ENCODE assay signal across 10 cellular contexts in the genomic region with DNA sequence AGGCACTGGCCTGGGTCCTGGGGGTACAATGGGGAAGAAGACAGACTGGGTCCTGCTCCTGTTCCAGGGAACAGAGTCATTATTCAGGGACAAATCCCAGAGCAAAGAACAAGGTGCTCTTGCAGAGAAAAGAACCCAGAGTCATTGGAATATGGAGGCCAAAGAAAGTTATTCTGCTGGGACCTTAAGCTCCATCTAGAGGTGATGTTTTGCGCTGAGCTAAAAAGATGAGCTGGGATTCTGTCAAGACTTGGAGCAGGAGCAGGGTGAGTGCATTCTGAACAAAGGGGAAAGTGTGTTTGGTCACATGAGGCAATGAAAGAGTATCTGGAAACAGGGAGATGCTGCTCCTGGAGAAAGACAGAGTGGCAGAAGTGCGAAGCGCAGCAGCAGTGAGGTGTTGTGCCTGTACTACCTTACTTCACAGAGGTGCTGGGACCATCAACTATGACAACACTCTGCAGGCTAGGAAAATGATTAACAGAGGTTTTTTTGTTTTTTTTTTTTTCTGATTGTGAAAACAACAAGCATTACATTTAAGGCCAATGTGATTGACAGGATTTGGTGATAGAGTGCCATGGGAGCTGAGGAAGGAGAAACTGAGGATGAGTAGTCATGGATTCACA.
DNase-seq lines count a peak whose midpoint lies in the region; ATAC-seq and TF ChIP-seq lines count a peak whose summit lies in the region.
"Had no signal": no experiment of that assay in that cellular context is flagged by ENCODE, and none has a peak within 500 bp of the region (broad histone marks: within the 10 kb centered on the region; RNA-seq: fewer than 3 reads in every experiment).

No MANE protein-coding gene starts in this region.

- intact Hi-C loops in posterior vena cava (cut with DNase I): no loop called here

- POLR2A ChIA-PET in AG04449 (lab: Yijun Ruan, JAX): no interaction called here

- no peak overlapping the region for H3K4me3 ChIP-seq in AG04449 (ENCODE audit: low read depth, low read length)
- H3K4me3 ChIP-seq: tibial artery had no signal

- CTCF ChIA-PET in AG04449 (lab: Yijun Ruan, JAX): interaction anchor here (2.6 kb wide), 1 partner anchor 145 kb away, joined by 9 read pairs; no protein-coding TSS in a partner anchor

- no peak for ATAC-seq in HG03108 (IDR thresholded peaks at IDR 0.05; ENCODE audit: unreplicated experiment)

- peak; percentile 11 for TF ChIP-seq CTCF in AG04449 (IDR thresholded peaks at IDR 0.05; ENCODE audit: insufficient read depth, low read length, missing control alignments)

- DNase-seq in AG04449 (ENCODE audit: low read depth, low spot score): no peak
- DNase-seq in GM19238 (ENCODE audit: insufficient read length, low spot score): peak; percentile 11
- peak; percentile 37 for DNase-seq in RKO (ENCODE audit: low spot score)
- peak; percentile 32 for DNase-seq in glomerular visceral epithelial cell (ENCODE audit: extremely low spot score)
- no peak for DNase-seq in OCI-M2 (lab: John Stamatoyannopoulos, UW; ENCODE audit: unreplicated experiment)
- no peak for DNase-seq in central memory CD4-positive, alpha-beta T cell
- no peak for DNase-seq in posterior vena cava (ENCODE audit: low spot score)
- DNase-seq: NCI-H2029, tibial artery had no signal

Comparison
In these comparisons a context has a peak if more than half of its experiments do, and no peak if none do; other contexts are left out.
1. DNase-seq: peak in GM19238 (single experiment), RKO (single experiment) and glomerular visceral epithelial cell (single experiment); none in AG04449 (single experiment), OCI-M2 (single experiment), central memory CD4-positive, alpha-beta T cell (single experiment) and posterior vena cava (single experiment).